ENCODE assay signal across 8 cellular contexts in genomic region chr7:100588438-100588837, GRCh38. TPM values are rescaled to one million over a fixed set of nuclear protein-coding genes. Genes with fewer than 3 reads are reported as not detected.
DNase-seq lines count a peak whose midpoint lies in the region; ATAC-seq and TF ChIP-seq lines count a peak whose summit lies in the region.

No MANE protein-coding gene starts in this region.

- H3K9me3 ChIP-seq in osteoblast (ENCODE audit: low read depth, low read length), result no peaks in the 10 kb centered on the region

- peaks cover 12% of the 10 kb centered on the region for H3K4me1 Mint-ChIP-seq in activated CD4-positive, alpha-beta T cell treated with anti-CD3 and anti-CD28 coated beads for 36 hours

- peaks cover 25% of the 10 kb centered on the region for H3K4me1 ChIP-seq in osteoblast (ENCODE audit: insufficient read depth, low read length)

- DNase-seq in activated CD4-positive, alpha-beta T cell treated with anti-CD3 and anti-CD28 coated beads for 36 hours, result no peak
- DNase-seq in activated CD4-positive, alpha-beta T cell treated with anti-CD3 and anti-CD28 coated beads for 4 hours, result no peak
- DNase-seq in MV-4-11 (lab: John Stamatoyannopoulos, UW) (peak; percentile 30), brain microvascular endothelial cell (peak; percentile 25), osteoblast (ENCODE audit: insufficient read length, low spot score, missing footprints) (peak; percentile 88), left colon (no peak)

- H3K27me3 ChIP-seq in brain microvascular endothelial cell (replicated peaks), result no peaks in the 10 kb centered on the region
- H3K27me3 ChIP-seq in osteoblast (ENCODE audit: insufficient read depth, low read length), result no peaks in the 10 kb centered on the region

- TF ChIP-seq CTCF in brain microvascular endothelial cell (IDR thresholded peaks at IDR 0.05; ENCODE audit: low read depth, low read length, missing control alignments), result peak; percentile 55
- peak; percentile 36 for TF ChIP-seq CTCF in osteoblast (IDR thresholded peaks at IDR 0.05; ENCODE audit: extremely low read depth, low read depth, low read length)

- H3K36me3 Mint-ChIP-seq in activated CD4-positive, alpha-beta T cell treated with anti-CD3 and anti-CD28 coated beads for 36 hours (ENCODE audit: low read depth), result no peaks in the 10 kb centered on the region

- CTCF ChIA-PET in activated CD4-positive, alpha-beta T cell treated with anti-CD3 and anti-CD28 coated beads for 36 hours (lab: Charles Lee), result interaction anchor here (0.7 to 1.6 kb wide), 11 partner anchors 10 to 1189 kb away, joined by 3 to 7 read pairs (median 3); partner anchors contain the start of genes MOSPD3, POP7 and SLC12A9

- peaks cover 22% of the 10 kb centered on the region for H3K79me2 ChIP-seq in osteoblast (ENCODE audit: insufficient read depth, low read length)

- ATAC-seq in activated CD4-positive, alpha-beta T cell treated with anti-CD3 and anti-CD28 coated beads for 36 hours, result no peak
- no peak for ATAC-seq in left colon
- no peak for ATAC-seq in HG03097 (IDR thresholded peaks at IDR 0.05; ENCODE audit: low FRiP score, unreplicated experiment)
- no peak for ATAC-seq in HG03159 (IDR thresholded peaks at IDR 0.05; ENCODE audit: unreplicated experiment)

- H3K27ac Mint-ChIP-seq in activated CD4-positive, alpha-beta T cell treated with anti-CD3 and anti-CD28 coated beads for 36 hours, result no peak overlapping the region

- intact Hi-C loops in activated CD4-positive, alpha-beta T cell treated with anti-CD3 and anti-CD28 coated beads for 36 hours (cut with DNase I, micrococcal nuclease), result loop anchor here in 1 of 2 experiments (5.0 kb wide), 1 partner anchor 461 kb away; the partner anchor contains the start of gene MBLAC1
- intact Hi-C loops in left colon (cut with DNase I, micrococcal nuclease), result loop anchor here in 1 of 2 donors (10.0 kb wide), 1 partner anchor 96 kb away; no protein-coding TSS in a partner anchor

- H3K4me3 ChIP-seq in brain microvascular endothelial cell (ENCODE audit: low read depth, low read length) (no peak overlapping the region), osteoblast (ENCODE audit: insufficient read depth, low read length) (no peak overlapping the region)

- POLR2A ChIA-PET in activated CD4-positive, alpha-beta T cell treated with anti-CD3 and anti-CD28 coated beads for 36 hours (lab: Charles Lee), result interaction anchor here (1.0 kb wide), 1 partner anchor 94 kb away, joined by 3 read pairs; no protein-coding TSS in a partner anchor

- no peak overlapping the region for H3K27ac ChIP-seq in brain microvascular endothelial cell
- H3K27ac ChIP-seq in osteoblast (ENCODE audit: low read depth, low read length), result no peak overlapping the region

- H3K4me2 ChIP-seq in osteoblast (ENCODE audit: insufficient read depth, low read length), result no peak overlapping the region

- H3K27me3 Mint-ChIP-seq in activated CD4-positive, alpha-beta T cell treated with anti-CD3 and anti-CD28 coated beads for 36 hours, result peaks cover 4% of the 10 kb centered on the region

- no peak overlapping the region for H2AFZ ChIP-seq in osteoblast (ENCODE audit: low read length)

- H3K9me3 Mint-ChIP-seq in activated CD4-positive, alpha-beta T cell treated with anti-CD3 and anti-CD28 coated beads for 36 hours (ENCODE audit: low read depth), result no peaks in the 10 kb centered on the region

- H3K36me3 ChIP-seq in brain microvascular endothelial cell (replicated peaks), result no peaks in the 10 kb centered on the region
- no peaks in the 10 kb centered on the region for H3K36me3 ChIP-seq in osteoblast (ENCODE audit: insufficient read depth, low read length)

- in situ Hi-C loops in brain microvascular endothelial cell (cut with HindIII; ENCODE audit: low pct_ligation_motif_present, low sequenced_read_pairs), result no loop called here

- H4K20me1 ChIP-seq in osteoblast (ENCODE audit: insufficient read depth, low read length), result peaks cover 19% of the 10 kb centered on the region

- H3K4me3 Mint-ChIP-seq in activated CD4-positive, alpha-beta T cell treated with anti-CD3 and anti-CD28 coated beads for 36 hours, result peak overlapping the region; percentile 4

RNA-seq across cellular contexts. Expression of gene FBXO24, which starts 2.3 kb away (rescaled TPM):
- total RNA-seq in activated CD4-positive, alpha-beta T cell treated with anti-CD3 and anti-CD28 coated beads for 36 hours, result 1 to 10 TPM; 1.4 to 2.1 TPM
- total RNA-seq in osteoblast (under 0.01 and 0.36 TPM in 2 replicates), left colon (under 1 TPM; 0.34 to 0.58 TPM)

RNA-seq across cellular contexts. Expression of gene LRCH4, which starts 2.5 kb away (rescaled TPM):
- 10 to 100 TPM; 70.3 to 71.7 TPM for total RNA-seq in activated CD4-positive, alpha-beta T cell treated with anti-CD3 and anti-CD28 coated beads for 36 hours
- total RNA-seq in osteoblast (14.5 and 18.0 TPM in 2 replicates), left colon (10 to 100 TPM; 66.4 to 69.0 TPM)

RNA-seq across cellular contexts. Expression of gene PCOLCE, which starts 13.7 kb away (rescaled TPM):
- total RNA-seq in activated CD4-positive, alpha-beta T cell treated with anti-CD3 and anti-CD28 coated beads for 36 hours, result 1 to 10 TPM; 7.6 to 8.9 TPM
- total RNA-seq in osteoblast (231 and 259 TPM in 2 replicates), left colon (10 to 100 TPM in 1 of 2 donors, 1 to 10 TPM in 1; 8.1 to 15.4 TPM)

RNA-seq across cellular contexts. Expression of gene SAP25, which starts 14.7 kb away (rescaled TPM):
- 10 to 100 TPM in 1 of 2 experiments, 1 to 10 TPM in 1; 9.9 to 13.1 TPM for total RNA-seq in activated CD4-positive, alpha-beta T cell treated with anti-CD3 and anti-CD28 coated beads for 36 hours
- total RNA-seq in osteoblast (not detected in 2 replicates), left colon (1 to 10 TPM; 1.1 TPM)

RNA-seq across cellular contexts. Expression of gene MOSPD3, which starts 23.9 kb away (rescaled TPM):
- total RNA-seq in activated CD4-positive, alpha-beta T cell treated with anti-CD3 and anti-CD28 coated beads for 36 hours, result 10 to 100 TPM; 14.4 to 19.9 TPM
- total RNA-seq in osteoblast, result 5.1 and 7.1 TPM in 2 replicates
- total RNA-seq in left colon, result 10 to 100 TPM; 15.3 to 18.6 TPM

Comparison
In these comparisons a context has a peak if more than half of its experiments do, and no peak if none do; other contexts are left out.
1. DNase-seq: peak in MV-4-11 (single experiment), brain microvascular endothelial cell (single experiment) and osteoblast (single experiment); none in activated CD4-positive, alpha-beta T cell treated with anti-CD3 and anti-CD28 coated beads for 36 hours (single experiment), activated CD4-positive, alpha-beta T cell treated with anti-CD3 and anti-CD28 coated beads for 4 hours (0 of 2) and left colon (0 of 2).
2. RNA of gene PCOLCE, which starts 13.7 kb away (total RNA-seq): 231 to 259 TPM in osteoblast; 8.1 to 15.4 TPM in left colon and 7.6 to 8.9 TPM in activated CD4-positive, alpha-beta T cell treated with anti-CD3 and anti-CD28 coated beads for 36 hours; every median in the first group is over 10 times any median in the second.